In genomic region chr9:135805422-135806022, GRCh38 we compare ENCODE assay signal across 1 cellular context.
TF ChIP-seq lines count a peak whose summit lies in the region.

No MANE protein-coding gene starts in this region.

TF ChIP-seq in HepG2, 621 proteins besides CTCF, POLR2A, EP300 and RAD21:
- TF ChIP-seq AGO2 (optimal IDR thresholded peaks at IDR 0.05; ENCODE audit: low read depth, low read length) (peak; percentile 27), PATZ1 (CRISPR knock-in tag; IDR thresholded peaks at IDR 0.05) (no peak)
